9 cellular contexts compared by ENCODE assay signal in the genomic region with DNA sequence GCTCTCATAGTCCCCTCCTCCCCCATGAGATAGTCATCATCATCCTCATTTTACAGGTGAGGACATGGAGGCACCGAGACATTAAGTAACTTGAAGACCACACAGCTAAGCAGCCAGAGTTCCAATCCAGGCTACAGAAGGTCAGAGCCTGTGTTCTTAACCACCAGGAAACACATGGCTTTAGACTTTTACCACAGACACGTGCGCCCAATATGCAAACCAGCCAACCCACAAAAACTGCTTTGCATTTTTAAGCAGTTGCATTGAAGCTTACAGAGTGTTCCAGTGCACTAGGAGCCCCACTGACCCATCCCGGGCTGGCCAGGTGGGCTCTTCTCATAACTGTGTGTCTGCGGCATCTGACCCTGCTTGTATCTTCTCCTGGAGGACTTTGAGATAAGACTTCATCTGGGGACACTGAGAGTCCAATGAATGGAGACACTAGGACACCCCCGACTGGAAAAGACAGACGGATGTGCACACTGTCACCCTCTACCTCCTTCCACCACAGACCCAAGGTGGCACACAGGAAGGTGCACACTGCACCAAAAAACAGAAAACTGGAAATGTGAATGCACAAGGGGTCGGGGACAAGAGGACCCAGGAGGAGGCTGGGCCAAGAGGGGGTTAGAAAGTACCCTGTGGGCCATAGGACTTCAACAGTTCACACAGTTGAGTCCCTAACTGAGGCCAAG. TPM values are rescaled to one million over a fixed set of nuclear protein-coding genes. Genes with fewer than 3 reads are reported as not detected.
DNase-seq lines count a peak whose midpoint lies in the region; ATAC-seq and FAIRE-seq lines count a peak whose summit lies in the region.
"Had no signal": no experiment of that assay in that cellular context is flagged by ENCODE, and none has a peak within 500 bp of the region (broad histone marks: within the 10 kb centered on the region; RNA-seq: fewer than 3 reads in every experiment).

No MANE protein-coding gene starts in this region.

- DNase-seq in GM18507 (ENCODE audit: extremely low spot score, insufficient read length, low read depth) (peak; percentile 8), UCSD-AML1 (lab: John Stamatoyannopoulos, UW; ENCODE audit: unreplicated experiment) (peak; percentile 35), COLO829 (ENCODE audit: low spot score) (no peak), H4 (ENCODE audit: low spot score) (no peak), SK-N-DZ (ENCODE audit: low spot score) (no peak)
- DNase-seq in stimulated activated CD4-positive, alpha-beta T cell treated with anti-CD3 and anti-CD28 coated beads, Interleukin-1b, Interleukin-23, amount 100 ng/mL, for 48 hours: no peak
- DNase-seq: HFFc6 had no signal

- FAIRE-seq in GM18507 (lab: Jason Lieb, UNC): no peak

- ATAC-seq in GM21526 (IDR thresholded peaks at IDR 0.05; ENCODE audit: low FRiP score, unreplicated experiment) (peak; percentile 90), HG03354 (IDR thresholded peaks at IDR 0.05; ENCODE audit: poor library complexity, severe bottlenecking, unreplicated experiment) (peak; percentile 93)

RNA-seq across cellular contexts. Expression of gene ETS2, which starts 56.4 kb away (rescaled TPM):
- total RNA-seq in H4 (2014; rRNA removed; shearing (Covaris generic)): 31.3 and 36.1 TPM in 2 replicates
- 9.5 and 10.3 TPM in 2 replicates for polyA plus RNA-seq in SK-N-DZ (2014; cell fraction: cytosol; rRNA removed)
- 8.1 and 8.4 TPM in 2 replicates for polyA plus RNA-seq in SK-N-DZ (2014; cell fraction: nucleus; rRNA removed)

Comparison
In these comparisons a context has a peak if more than half of its experiments do, and no peak if none do; other contexts are left out.
1. DNase-seq: peak in GM18507 (single experiment) and UCSD-AML1 (single experiment); none in COLO829 (single experiment), H4 (single experiment), stimulated activated CD4-positive, alpha-beta T cell treated with anti-CD3 and anti-CD28 coated beads, Interleukin-1b, Interleukin-23, amount 100 ng/mL, for 48 hours (single experiment) and SK-N-DZ (single experiment).